In genomic region chr10:34335960-34336359, GRCh38 we compare ENCODE assay signal across 31 cellular contexts.
"Had no signal": no experiment of that assay in that cellular context is flagged by ENCODE, and none has a peak within 500 bp of the region (broad histone marks: within the 10 kb centered on the region; RNA-seq: fewer than 3 reads in every experiment).

No MANE protein-coding gene starts in this region.

- FAIRE-seq: endometrium, endothelial cell of umbilical vein had no signal

- H3K27me3 ChIP-seq: adrenal gland, body of pancreas, breast epithelium, cardiac muscle cell, colonic mucosa, esophagus squamous epithelium, gastroesophageal sphincter, heart right ventricle had no signal

- H3K36me3 ChIP-seq: adrenal gland, breast epithelium, colonic mucosa had no signal

- ATAC-seq: activated naive CD8-positive, alpha-beta T cell treated with anti-CD3 and anti-CD28 coated beads, Interleukin-2, amount 50 U/mL, for 24 hours; activated T-cell treated with anti-CD3 and anti-CD28 coated beads, Interleukin-2, amount 50 U/mL, for 72 hours; body of pancreas; gastroesophageal sphincter; heart right ventricle; WTC11 had no signal

- H3K9me3 ChIP-seq: adrenal gland, body of pancreas, breast epithelium, colonic mucosa, esophagus squamous epithelium, gastroesophageal sphincter, heart right ventricle had no signal

- DNase-seq: activated CD4-positive, alpha-beta memory T cell treated with anti-CD3 and anti-CD28 coated beads, Interleukin-2, amount 10 ng/mL, durations not matched to agents 7 days and 5 days; activated CD4-positive, alpha-beta T cell treated with anti-CD3 and anti-CD28 coated beads for 1 hour; activated CD4-positive, alpha-beta T cell treated with anti-CD3 and anti-CD28 coated beads for 4 hours; activated CD4-positive, alpha-beta T cell treated with anti-CD3 and anti-CD28 coated beads, Interleukin-2, amount 10 ng/mL, durations not matched to agents 7 days and 5 days; activated CD4-positive, alpha-beta T cell treated with anti-CD3 and anti-CD28 coated beads, Interleukin-2, amount 50 U/mL, for 4 hours; activated CD8-positive, alpha-beta memory T cell treated with anti-CD3 and anti-CD28 coated beads, Interleukin-2, amount 50 U/mL, for 48 hours; activated naive CD4-positive, alpha-beta T cell treated with anti-CD3 and anti-CD28 coated beads for 36 hours; activated naive CD8-positive, alpha-beta T cell treated with anti-CD3 and anti-CD28 coated beads for 36 hours; activated naive CD8-positive, alpha-beta T cell treated with anti-CD3 and anti-CD28 coated beads, Interleukin-2, amount 50 U/mL, for 24 hours; activated T-cell treated with anti-CD3 and anti-CD28 coated beads for 4 hours; activated T-cell treated with anti-CD3 and anti-CD28 coated beads, Interleukin-2, amount 50 U/mL, for 24 hours; activated T-cell treated with anti-CD3 and anti-CD28 coated beads, Interleukin-2, amount 50 U/mL, for 72 hours; adrenal gland; amygdala; aorta; body of pancreas; central memory CD4-positive, alpha-beta T cell; cerebellar nuclear complex; colonic mucosa; effector CD8-positive, alpha-beta T cell; esophagus squamous epithelium; foreskin melanocyte; heart right ventricle; T-helper 2 cell had no signal

- H3K27ac ChIP-seq: adrenal gland, body of pancreas, breast epithelium, cardiac muscle cell, colonic mucosa, epithelial cell of prostate, esophagus squamous epithelium, gastroesophageal sphincter, heart right ventricle had no signal

- H3K4me1 ChIP-seq: breast epithelium, colonic mucosa had no signal

- H3K4me3 ChIP-seq: adrenal gland, body of pancreas, breast epithelium, cardiac muscle cell, colonic mucosa, esophagus squamous epithelium, gastroesophageal sphincter, heart right ventricle had no signal
